8 cellular contexts compared by ENCODE assay signal in genomic region chr18:56575819-56576663, GRCh38.
DNase-seq lines count a peak whose midpoint lies in the region; ATAC-seq and TF ChIP-seq lines count a peak whose summit lies in the region.

No MANE protein-coding gene starts in this region.

- H3K27ac Mint-ChIP-seq in neural progenitor cell: no peak overlapping the region

- POLR2A ChIA-PET in AG04449 (lab: Yijun Ruan, JAX): no interaction called here

- TF ChIP-seq POLR2A in Peyer's patch (IDR thresholded peaks at IDR 0.05) (no peak), esophagus muscularis mucosa (IDR thresholded peaks at IDR 0.05; ENCODE audit: low read depth) (no peak)

- no peak overlapping the region for H3K4me2 ChIP-seq in Karpas-422 (ENCODE audit: low read depth, low read length, poor library complexity, severe bottlenecking)
- H3K4me2 ChIP-seq in neural progenitor cell: no peak overlapping the region

- no peak for TF ChIP-seq EP300 in esophagus muscularis mucosa (IDR thresholded peaks at IDR 0.05)

- TF ChIP-seq CTCF in AG04449 (IDR thresholded peaks at IDR 0.05; ENCODE audit: insufficient read depth, low read length, missing control alignments) (peak; percentile 40), Peyer's patch (IDR thresholded peaks at IDR 0.05) (peak; percentile 30 to 81 (median 63)), esophagus muscularis mucosa (IDR thresholded peaks at IDR 0.05) (peak; percentile 71 to 77 (median 73)), neural progenitor cell (IDR thresholded peaks at IDR 0.05) (peak; percentile 88)

- 31% methylated on average over 8 of the region's 8 CpGs for WGBS in esophagus muscularis mucosa

- H4K20me1 ChIP-seq in Karpas-422 (ENCODE audit: insufficient read depth, low read depth, low read length) (no peaks in the 10 kb centered on the region), neural progenitor cell (ENCODE audit: low read depth) (no peaks in the 10 kb centered on the region)

- H3K9me3 ChIP-seq in Karpas-422 (ENCODE audit: low read length): no peaks in the 10 kb centered on the region
- no peaks in the 10 kb centered on the region for H3K9me3 ChIP-seq in Peyer's patch
- peaks cover 0 to under 1% (median 0%) of the 10 kb centered on the region in 4 donors for H3K9me3 ChIP-seq in esophagus muscularis mucosa
- no peaks in the 10 kb centered on the region for H3K9me3 ChIP-seq in neural progenitor cell (ENCODE audit: low read depth)

- intact Hi-C loops in esophagus muscularis mucosa (cut with DNase I): loop anchor here (5.0 to 10.0 kb wide), 3 partner anchors 1164 to 1339 kb away; no protein-coding TSS in a partner anchor

- peak; percentile 75 for ATAC-seq in GM18502 (IDR thresholded peaks at IDR 0.05; ENCODE audit: poor library complexity, unreplicated experiment)
- ATAC-seq in HG03039 (IDR thresholded peaks at IDR 0.05; ENCODE audit: unreplicated experiment): no peak

- H3K4me3 ChIP-seq in AG04449 (ENCODE audit: low read depth, low read length): no peak overlapping the region
- no peak overlapping the region for H3K4me3 ChIP-seq in Karpas-422 (ENCODE audit: low read length)
- no peak overlapping the region for H3K4me3 ChIP-seq in Peyer's patch
- H3K4me3 ChIP-seq in esophagus muscularis mucosa: no peak overlapping the region
- no peak overlapping the region for H3K4me3 ChIP-seq in neural progenitor cell

- H3K9ac ChIP-seq in Karpas-422 (ENCODE audit: low read length): no peak overlapping the region
- no peak overlapping the region for H3K9ac ChIP-seq in neural progenitor cell

- peaks cover 21% of the 10 kb centered on the region for H3K4me1 Mint-ChIP-seq in neural progenitor cell

- H2AFZ ChIP-seq in Karpas-422 (ENCODE audit: low read length): no peak overlapping the region
- no peak overlapping the region for H2AFZ ChIP-seq in neural progenitor cell (replicated peaks)

- DNase-seq in AG04449 (ENCODE audit: low read depth, low spot score) (no peak), Karpas-422 (peak; percentile 79), Peyer's patch (no peak), esophagus muscularis mucosa (ENCODE audit: extremely low spot score) (no peak), neural progenitor cell (ENCODE audit: low spot score) (peak; percentile 71), ureter (ENCODE audit: low spot score) (no peak)

- H3K36me3 Mint-ChIP-seq in neural progenitor cell: peaks cover 3% of the 10 kb centered on the region

- H3K27me3 ChIP-seq in Karpas-422 (ENCODE audit: low read length): no peaks in the 10 kb centered on the region
- H3K27me3 ChIP-seq in Peyer's patch: no peaks in the 10 kb centered on the region
- H3K27me3 ChIP-seq in esophagus muscularis mucosa: no peaks in the 10 kb centered on the region
- H3K27me3 ChIP-seq in neural progenitor cell: no peaks in the 10 kb centered on the region

- CTCF ChIA-PET in AG04449 (lab: Yijun Ruan, JAX): interaction anchor here (0.6 to 3.9 kb wide), 54 partner anchors 9 to 1343 kb away, joined by 3 to 49 read pairs (median 4); no protein-coding TSS in a partner anchor

- H3K4me3 Mint-ChIP-seq in neural progenitor cell: no peak overlapping the region

- no peaks in the 10 kb centered on the region for H3K9me2 ChIP-seq in Karpas-422 (replicated peaks; ENCODE audit: insufficient read depth, low read length)

- H3K4me1 ChIP-seq in Karpas-422 (ENCODE audit: low read length) (no peaks in the 10 kb centered on the region), Peyer's patch (peaks cover 0 to 11% (median 0%) of the 10 kb centered on the region in 4 donors), esophagus muscularis mucosa (peaks cover 17 to 28% (median 21%) of the 10 kb centered on the region in 4 donors), neural progenitor cell (peaks cover 11% of the 10 kb centered on the region)

- no peaks in the 10 kb centered on the region for H3F3A ChIP-seq in neural progenitor cell (ENCODE audit: low read depth)

- no peaks in the 10 kb centered on the region for H3K36me3 ChIP-seq in Karpas-422 (ENCODE audit: insufficient read depth, low read length)
- no peaks in the 10 kb centered on the region for H3K36me3 ChIP-seq in Peyer's patch
- no peaks in the 10 kb centered on the region for H3K36me3 ChIP-seq in esophagus muscularis mucosa
- H3K36me3 ChIP-seq in neural progenitor cell: no peaks in the 10 kb centered on the region

- H3K27ac ChIP-seq in Karpas-422 (ENCODE audit: low read length) (no peak overlapping the region), Peyer's patch (no peak overlapping the region), esophagus muscularis mucosa (replicated peaks in 1 of 4) (peak overlapping the region in 1 of 4 donors; percentile 45), neural progenitor cell (no peak overlapping the region)

- peaks cover 4% of the 10 kb centered on the region for H3K9me3 Mint-ChIP-seq in neural progenitor cell

- H3K27me3 Mint-ChIP-seq in neural progenitor cell (ENCODE audit: insufficient read depth, low read depth): peaks cover 6% of the 10 kb centered on the region

- H3K79me2 ChIP-seq in Karpas-422 (ENCODE audit: low read length): no peaks in the 10 kb centered on the region
- no peaks in the 10 kb centered on the region for H3K79me2 ChIP-seq in neural progenitor cell (ENCODE audit: low read depth)

Comparison
In these comparisons a context has a peak if more than half of its experiments do, and no peak if none do; other contexts are left out.
1. DNase-seq: peak in Karpas-422 (single experiment) and neural progenitor cell (single experiment); none in AG04449 (single experiment), Peyer's patch (0 of 3), esophagus muscularis mucosa (single experiment) and ureter (single experiment).
2. Peak in every context shown above with its lines, with median percentiles within 50 percentile points of each other: CTCF ChIP-seq.